Comparison of ENCODE assay signal across 29 cellular contexts in genomic region chr4:75800972-75801371, GRCh38.
A peak's percentile ranks its signal among the peaks of the same experiment; 100 is the strongest.
DNase-seq lines count a peak whose midpoint lies in the region; ATAC-seq and FAIRE-seq lines count a peak whose summit lies in the region.
"Had no signal": no experiment of that assay in that cellular context is flagged by ENCODE, and none has a peak within 500 bp of the region (broad histone marks: within the 10 kb centered on the region; RNA-seq: fewer than 3 reads in every experiment).

No MANE protein-coding gene starts in this region.

- FAIRE-seq in G401.6 (lab: Jason Lieb, UNC), result peak; percentile 85

- no peak overlapping the region for H3K18ac ChIP-seq in mesenchymal stem cell (ENCODE audit: low read depth in 1 of 2, low read length in 2 of 2)

- H3K23ac ChIP-seq in mesenchymal stem cell (ENCODE audit: low read length in 2 of 2), result no peak overlapping the region

- no peak overlapping the region for H4K8ac ChIP-seq in mesenchymal stem cell (ENCODE audit: low read length)

- no peak overlapping the region for H3K14ac ChIP-seq in mesenchymal stem cell (ENCODE audit: low read length in 2 of 2)

- H3K36me3 ChIP-seq in mesenchymal stem cell (ENCODE audit: control insufficient read depth in 1 of 2, insufficient read depth in 2 of 2, low read depth in 1 of 2, low read length in 2 of 2), result peaks cover 7 to 67% of the 10 kb centered on the region in 2 experiments
- H3K36me3 ChIP-seq: colonic mucosa had no signal

- no peak overlapping the region for H3K4ac ChIP-seq in mesenchymal stem cell (ENCODE audit: low read depth in 1 of 2, low read length in 2 of 2)

- H4K91ac ChIP-seq in mesenchymal stem cell (ENCODE audit: low read length), result no peak overlapping the region

- intact Hi-C loops in posterior vena cava (cut with DNase I), result no loop called here

- no peak overlapping the region for H2BK120ac ChIP-seq in mesenchymal stem cell (ENCODE audit: low read depth, low read length)

- no peak overlapping the region for H3K4me2 ChIP-seq in mesenchymal stem cell (ENCODE audit: low read length, poor library complexity, severe bottlenecking)
- H3K4me2 ChIP-seq: hepatocyte had no signal

- no peaks in the 10 kb centered on the region for H3K4me1 ChIP-seq in mesenchymal stem cell (ENCODE audit: control insufficient read depth, insufficient read depth, low read depth, low read length)
- H3K4me1 ChIP-seq: colonic mucosa, gastrocnemius medialis, left ventricle myocardium inferior, vagina had no signal

- WGBS in mesenchymal stem cell, result no CpG with 5 or more reads among the region's 1 CpG

- H3K9ac ChIP-seq in mesenchymal stem cell (ENCODE audit: low read length), result no peak overlapping the region

- H3K4me3 ChIP-seq in mesenchymal stem cell (ENCODE audit: insufficient read depth in 1 of 2, low read depth in 1 of 2, low read length in 2 of 2), result no peak overlapping the region
- H3K4me3 ChIP-seq: colonic mucosa, gastrocnemius medialis, hepatocyte, left ventricle myocardium inferior, MG63, SK-N-MC, thoracic aorta, vagina had no signal

- peaks cover 7% of the 10 kb centered on the region for H3K79me1 ChIP-seq in mesenchymal stem cell (replicated peaks; ENCODE audit: low read length, poor library complexity, severe bottlenecking)

- DNase-seq in NCI-H226 (peak; percentile 10), dermis blood vessel endothelial cell (peak; percentile 15), mesenchymal stem cell (peak; percentile 28), NK-92 (lab: John Stamatoyannopoulos, UW; ENCODE audit: unreplicated experiment) (no peak), cerebellum (ENCODE audit: low spot score) (no peak), posterior vena cava (ENCODE audit: low spot score) (no peak)
- DNase-seq: activated CD4-positive, alpha-beta T cell treated with anti-CD3 and anti-CD28 coated beads for 48 hours; activated effector memory CD4-positive, alpha-beta T cell treated with anti-CD3 and anti-CD28 coated beads, Interleukin-2, amount 50 U/mL, for 16 hours; activated T-cell treated with anti-CD3 and anti-CD28 coated beads, Interleukin-2, amount 50 U/mL, for 1 hour; CD4-positive, alpha-beta T cell; colonic mucosa; effector memory CD4-positive, alpha-beta T cell; gastrocnemius medialis; H7; immature natural killer cell; left ventricle myocardium inferior; MG63; naive B cell; NCI-H2029 treated with DMSO at 0.1 percent for 48 hours; NCI-H2227 treated with DMSO at 0.1 percent for 48 hours; NCI-H748 treated with DMSO at 0.1 percent for 48 hours; nucleus accumbens had no signal

- H2AK5ac ChIP-seq in mesenchymal stem cell (ENCODE audit: low read length, severe bottlenecking), result no peak overlapping the region

- no peak overlapping the region for H2BK15ac ChIP-seq in mesenchymal stem cell (ENCODE audit: low read depth, poor library complexity, severe bottlenecking)

- H3K9me3 ChIP-seq in mesenchymal stem cell (ENCODE audit: control insufficient read depth, low read length), result no peaks in the 10 kb centered on the region
- H3K9me3 ChIP-seq: colonic mucosa, gastrocnemius medialis, left ventricle myocardium inferior, MG63, thoracic aorta, vagina had no signal

- no peak for ATAC-seq in GM21619 (IDR thresholded peaks at IDR 0.05; ENCODE audit: unreplicated experiment)
- ATAC-seq: esophagus mucosa, gastrocnemius medialis had no signal

- H3K27ac ChIP-seq in mesenchymal stem cell (ENCODE audit: low read length, poor library complexity, severe bottlenecking), result no peak overlapping the region
- H3K27ac ChIP-seq: colonic mucosa, gastrocnemius medialis, hepatocyte, left ventricle myocardium inferior, SK-N-MC, thoracic aorta, vagina had no signal

- H2BK12ac ChIP-seq in mesenchymal stem cell (ENCODE audit: low read length in 2 of 2), result no peak overlapping the region

- H2BK5ac ChIP-seq in mesenchymal stem cell (ENCODE audit: low read depth, low read length, poor library complexity, severe bottlenecking), result no peak overlapping the region

- no peaks in the 10 kb centered on the region for H3K27me3 ChIP-seq in mesenchymal stem cell (ENCODE audit: control insufficient read depth in 1 of 2, insufficient read depth in 1 of 2, low read length in 2 of 2)
- H3K27me3 ChIP-seq: colonic mucosa, gastrocnemius medialis, hepatocyte, MG63, vagina had no signal

- H2AFZ ChIP-seq in mesenchymal stem cell (ENCODE audit: low read depth, low read length), result no peak overlapping the region
- H2AFZ ChIP-seq: hepatocyte had no signal

Comparison
In these comparisons a context has a peak if more than half of its experiments do, and no peak if none do; other contexts are left out.
1. DNase-seq: peak in NCI-H226 (single experiment), dermis blood vessel endothelial cell (single experiment) and mesenchymal stem cell (single experiment); none in NK-92 (single experiment), cerebellum (single experiment) and posterior vena cava (single experiment).